25 cellular contexts compared by ENCODE assay signal in genomic region chr18:47815486-47816270, GRCh38.
A peak's percentile ranks its signal among the peaks of the same experiment; 100 is the strongest.
DNase-seq lines count a peak whose midpoint lies in the region; ATAC-seq, FAIRE-seq and TF ChIP-seq lines count a peak whose summit lies in the region.
"Had no signal": no experiment of that assay in that cellular context is flagged by ENCODE, and none has a peak within 500 bp of the region (broad histone marks: within the 10 kb centered on the region; RNA-seq: fewer than 3 reads in every experiment).

No MANE protein-coding gene starts in this region.

- peaks cover 6% of the 10 kb centered on the region for H3K27me3 Mint-ChIP-seq in GM23338 (ENCODE audit: insufficient read depth, low read depth, poor library complexity)
- H3K27me3 Mint-ChIP-seq in T-cell: no peaks in the 10 kb centered on the region
- H3K27me3 Mint-ChIP-seq: activated naive CD8-positive, alpha-beta T cell; CD4-positive, alpha-beta memory T cell; effector memory CD8-positive, alpha-beta T cell; progenitor cell of endocrine pancreas; stimulated activated memory B cell treated with anti-CD40 and anti-IgM and Interleukin-4, amounts not matched to agents 10 μg/mL and 1 μg/mL and 100 μg/mL, for 72 hours; T-helper 17 cell had no signal

- H3K9me1 ChIP-seq in endothelial cell of umbilical vein (replicated peaks; ENCODE audit: control insufficient read depth, extremely low read depth, insufficient read depth, low read length): no peaks in the 10 kb centered on the region

- H4K91ac ChIP-seq in trophoblast cell (ENCODE audit: low read depth, low read length): no peak overlapping the region

- DNase-seq in GM23338 (ENCODE audit: low spot score): no peak
- peak; percentile 5 for DNase-seq in OCI-M1 (lab: John Stamatoyannopoulos, UW)
- DNase-seq in endothelial cell of umbilical vein (ENCODE audit: low read depth, low spot score): peak; percentile 39
- DNase-seq in trophoblast cell: peak; percentile 30 to 73
- DNase-seq in T-cell: no peak
- DNase-seq: activated CD4-positive, alpha-beta T cell treated with anti-CD3 and anti-CD28 coated beads for 48 hours; CD4-positive, alpha-beta memory T cell; DMS153; effector memory CD8-positive, alpha-beta T cell; KBM-7; NCI-H1694 treated with DMSO at 0.1 percent for 48 hours; NCI-H748 treated with DMSO at 0.1 percent for 48 hours; SJCRH30; stimulated activated CD4-positive, alpha-beta T cell treated with anti-CD3 and anti-CD28 coated beads, Interleukin-2, amount 100 ng/mL, for 24 hours; T-helper 17 cell had no signal

- H4K8ac ChIP-seq in trophoblast cell (ENCODE audit: low read depth, low read length): no peak overlapping the region

- H3K27me3 ChIP-seq in GM23338 (ENCODE audit: insufficient read depth): no peaks in the 10 kb centered on the region
- H3K27me3 ChIP-seq in endothelial cell of umbilical vein (ENCODE audit: control insufficient read depth in 2 of 2, insufficient read depth in 2 of 2, low read length in 2 of 2): no peaks in the 10 kb centered on the region
- H3K27me3 ChIP-seq in trophoblast cell (ENCODE audit: insufficient read depth, low read length): no peaks in the 10 kb centered on the region
- H3K27me3 ChIP-seq: neural progenitor cell, SJCRH30 had no signal

- FAIRE-seq in endothelial cell of umbilical vein (lab: Jason Lieb, UNC): no peak
- FAIRE-seq: G401.6 had no signal

- H3K9me3 ChIP-seq in endothelial cell of umbilical vein (replicated peaks; ENCODE audit: control insufficient read depth, insufficient read depth, low read length) (no peaks in the 10 kb centered on the region), trophoblast cell (ENCODE audit: insufficient read depth, low read depth, low read length) (no peaks in the 10 kb centered on the region)
- H3K9me3 ChIP-seq: SJCRH30 had no signal

- CTCF ChIA-PET in endothelial cell of umbilical vein (lab: Charles Lee): interaction anchor here (0.7 to 2.6 kb wide), 4 partner anchors 9 to 1706 kb away, joined by 3 to 8 read pairs (median 4); no protein-coding TSS in a partner anchor
- CTCF ChIA-PET in T-cell (lab: Charles Lee): no interaction called here

- no peak for TF ChIP-seq CTCF in GM23338 (conservative IDR thresholded peaks at IDR 0.05; ENCODE audit: low read depth in 2 of 2)
- no peak for TF ChIP-seq CTCF in endothelial cell of umbilical vein (IDR thresholded peaks at IDR 0.05; ENCODE audit: extremely low read depth in 1 of 2, insufficient read depth in 1 of 2, low read depth in 1 of 2, low read length in 2 of 2)

- no TSS peak for BruUV-seq in endothelial cell of umbilical vein (replicated peaks; lab: Mats Ljungman, UMichigan)

- H2BK5ac ChIP-seq in trophoblast cell (ENCODE audit: low read depth, low read length, poor library complexity): no peak overlapping the region

- H3K79me2 ChIP-seq in GM23338 (replicated peaks; ENCODE audit: insufficient read depth): no peaks in the 10 kb centered on the region
- H3K79me2 ChIP-seq in endothelial cell of umbilical vein (ENCODE audit: control insufficient read depth, insufficient read depth, low read length): no peaks in the 10 kb centered on the region
- H3K79me2 ChIP-seq in trophoblast cell (ENCODE audit: control insufficient read depth, insufficient read depth, low read length, poor library complexity): no peaks in the 10 kb centered on the region

- H3K4me2 ChIP-seq in GM23338: peak overlapping the region; percentile 9; the same call in 1 of the 2 replicates
- no peak overlapping the region for H3K4me2 ChIP-seq in endothelial cell of umbilical vein (ENCODE audit: insufficient read depth, low read length)
- no peak overlapping the region for H3K4me2 ChIP-seq in trophoblast cell (ENCODE audit: low read length)
- H3K4me2 ChIP-seq: neural progenitor cell had no signal

- H3K9me2 ChIP-seq in GM23338 (ENCODE audit: insufficient read depth): peaks cover 6% of the 10 kb centered on the region

- H3K36me3 Mint-ChIP-seq in GM23338 (ENCODE audit: low read depth): peaks cover 6% of the 10 kb centered on the region; the same call in 1 of the 3 replicates
- H3K36me3 Mint-ChIP-seq in T-cell: peaks cover 26% of the 10 kb centered on the region

- peak overlapping the region; percentile 78; the same call in 1 of the 2 replicates for H3K27ac Mint-ChIP-seq in GM23338
- no peak overlapping the region for H3K27ac Mint-ChIP-seq in T-cell
- H3K27ac Mint-ChIP-seq: activated naive CD8-positive, alpha-beta T cell; effector memory CD8-positive, alpha-beta T cell; neural progenitor cell; progenitor cell of endocrine pancreas; stimulated activated memory B cell treated with anti-CD40 and anti-IgM and Interleukin-4, amounts not matched to agents 10 μg/mL and 1 μg/mL and 100 μg/mL, for 72 hours; T-helper 17 cell had no signal

- H3K14ac ChIP-seq in trophoblast cell (ENCODE audit: low read length): no peak overlapping the region

- intact Hi-C loops in endothelial cell of umbilical vein (cut with micrococcal nuclease): no loop called here

- H3K79me1 ChIP-seq in trophoblast cell (ENCODE audit: low read length): no peaks in the 10 kb centered on the region

- H4K20me1 ChIP-seq in GM23338 (replicated peaks; ENCODE audit: insufficient read depth) (no peaks in the 10 kb centered on the region), endothelial cell of umbilical vein (replicated peaks; ENCODE audit: control insufficient read depth, extremely low read depth, insufficient read depth, low read length) (no peaks in the 10 kb centered on the region)

- H3K9ac ChIP-seq in endothelial cell of umbilical vein (replicated peaks; ENCODE audit: extremely low read depth, insufficient read depth, low read length) (no peak overlapping the region), trophoblast cell (ENCODE audit: low read length) (no peak overlapping the region)
- H3K9ac ChIP-seq: neural progenitor cell had no signal

- H3K4me1 ChIP-seq in GM23338 (ENCODE audit: insufficient read depth): peaks cover 44% of the 10 kb centered on the region
- H3K4me1 ChIP-seq in endothelial cell of umbilical vein (ENCODE audit: control insufficient read depth, extremely low read depth, insufficient read depth, low read length): no peaks in the 10 kb centered on the region
- peaks cover 5% of the 10 kb centered on the region in 2 experiments for H3K4me1 ChIP-seq in trophoblast cell (ENCODE audit: control insufficient read depth in 1 of 2, insufficient read depth in 2 of 2, low read length in 2 of 2)
- H3K4me1 ChIP-seq: SJCRH30 had no signal

- H3K4me3 Mint-ChIP-seq in GM23338: no peak overlapping the region
- H3K4me3 Mint-ChIP-seq in T-cell: no peak overlapping the region
- H3K4me3 Mint-ChIP-seq: activated naive CD8-positive, alpha-beta T cell; CD4-positive, alpha-beta memory T cell; effector memory CD8-positive, alpha-beta T cell; neural progenitor cell; stimulated activated memory B cell treated with anti-CD40 and anti-IgM and Interleukin-4, amounts not matched to agents 10 μg/mL and 1 μg/mL and 100 μg/mL, for 72 hours; T-helper 17 cell had no signal

- dilution Hi-C loops in endothelial cell of umbilical vein (cut with MboI; ENCODE audit: extremely low pct_ligation_motif_present, low sequenced_read_pairs): no loop called here

- no peak overlapping the region for H4K12ac ChIP-seq in trophoblast cell (ENCODE audit: low read depth, low read length)

- no peak overlapping the region for H3K27ac ChIP-seq in GM23338 (ENCODE audit: low read depth)
- no peak overlapping the region for H3K27ac ChIP-seq in endothelial cell of umbilical vein (ENCODE audit: insufficient read depth, low read depth, low read length)
- no peak overlapping the region for H3K27ac ChIP-seq in trophoblast cell (ENCODE audit: low read depth, low read length)
- H3K27ac ChIP-seq: neural progenitor cell, SJCRH30, skin epidermis had no signal

- H2AFZ ChIP-seq in GM23338 (no peak overlapping the region), endothelial cell of umbilical vein (ENCODE audit: low read depth, low read length) (no peak overlapping the region), trophoblast cell (ENCODE audit: insufficient read depth, low read length, poor library complexity) (no peak overlapping the region)
- H2AFZ ChIP-seq: neural progenitor cell had no signal

- POLR2A ChIA-PET in endothelial cell of umbilical vein (lab: Charles Lee): no interaction called here
- POLR2A ChIA-PET in T-cell (lab: Charles Lee): no interaction called here

- ATAC-seq in GM23338: no peak
- no peak for ATAC-seq in HG02610 (IDR thresholded peaks at IDR 0.05; ENCODE audit: unreplicated experiment)
- ATAC-seq in T-cell (replicated peaks in 1 of 4): no peak
- ATAC-seq in HG03039 (IDR thresholded peaks at IDR 0.05; ENCODE audit: unreplicated experiment): no peak
- ATAC-seq: effector memory CD8-positive, alpha-beta T cell; HCT116; left lobe of liver; stimulated activated memory B cell treated with anti-CD40 and anti-IgM and Interleukin-4, amounts not matched to agents 10 μg/mL and 1 μg/mL and 100 μg/mL, for 72 hours; T-helper 17 cell had no signal

- no peak overlapping the region for H2BK12ac ChIP-seq in trophoblast cell (ENCODE audit: low read length)

- H3K9me3 Mint-ChIP-seq in GM23338 (no peaks in the 10 kb centered on the region), T-cell (no peaks in the 10 kb centered on the region)
- H3K9me3 Mint-ChIP-seq: effector memory CD8-positive, alpha-beta T cell; neural progenitor cell had no signal

- H3K4me1 Mint-ChIP-seq in GM23338: peaks cover 32% of the 10 kb centered on the region
- no peaks in the 10 kb centered on the region for H3K4me1 Mint-ChIP-seq in T-cell
- H3K4me1 Mint-ChIP-seq: CD4-positive, alpha-beta memory T cell; stimulated activated memory B cell treated with anti-CD40 and anti-IgM and Interleukin-4, amounts not matched to agents 10 μg/mL and 1 μg/mL and 100 μg/mL, for 72 hours; T-helper 17 cell had no signal

- no peak for TF ChIP-seq POLR2A in endothelial cell of umbilical vein (IDR thresholded peaks at IDR 0.05; ENCODE audit: low read depth, low read length)

- no peaks in the 10 kb centered on the region; the same call in 1 of the 2 replicates for H3F3A ChIP-seq in GM23338 (replicated peaks; ENCODE audit: low read depth)

- H3K4me3 ChIP-seq in GM23338: no peak overlapping the region
- H3K4me3 ChIP-seq in endothelial cell of umbilical vein (replicated peaks in 1 of 3; ENCODE audit: insufficient read depth in 1 of 3, low read depth in 1 of 3, low read length in 3 of 3): no peak overlapping the region
- no peak overlapping the region for H3K4me3 ChIP-seq in trophoblast cell (ENCODE audit: low read depth, low read length)
- H3K4me3 ChIP-seq: neural progenitor cell, SJCRH30, skin epidermis had no signal

- WGBS in trophoblast cell (ENCODE audit: extremely low coverage, insufficient coverage, insufficient read length): no CpG with 5 or more reads among the region's 5 CpGs

- H2BK120ac ChIP-seq in trophoblast cell (ENCODE audit: insufficient read depth, low read length, poor library complexity): no peak overlapping the region

- no peak overlapping the region for H3K18ac ChIP-seq in trophoblast cell (ENCODE audit: low read length)

- H3K36me3 ChIP-seq in GM23338 (ENCODE audit: insufficient read depth): no peaks in the 10 kb centered on the region
- H3K36me3 ChIP-seq in endothelial cell of umbilical vein (ENCODE audit: control insufficient read depth in 2 of 2, extremely low read depth in 1 of 2, insufficient read depth in 2 of 2, low read length in 2 of 2): no peaks in the 10 kb centered on the region
- peaks cover 0 to 2% of the 10 kb centered on the region in 2 experiments for H3K36me3 ChIP-seq in trophoblast cell (ENCODE audit: control insufficient read depth in 1 of 2, insufficient read depth in 2 of 2, low read length in 2 of 2)
- H3K36me3 ChIP-seq: neural progenitor cell, SJCRH30 had no signal

- H3K23ac ChIP-seq in trophoblast cell (ENCODE audit: low read length): no peak overlapping the region

- no peak overlapping the region for H2AK5ac ChIP-seq in trophoblast cell (ENCODE audit: low read length)

- no peak overlapping the region for H3K4ac ChIP-seq in trophoblast cell (ENCODE audit: low read depth, low read length)

Comparison
In these comparisons a context has a peak if more than half of its experiments do, and no peak if none do; other contexts are left out.
1. DNase-seq: peak in OCI-M1 (single experiment), endothelial cell of umbilical vein (single experiment) and trophoblast cell (2 of 2); none in GM23338 (single experiment) and T-cell (0 of 34).